8 cellular contexts compared by ENCODE assay signal in the genomic region with DNA sequence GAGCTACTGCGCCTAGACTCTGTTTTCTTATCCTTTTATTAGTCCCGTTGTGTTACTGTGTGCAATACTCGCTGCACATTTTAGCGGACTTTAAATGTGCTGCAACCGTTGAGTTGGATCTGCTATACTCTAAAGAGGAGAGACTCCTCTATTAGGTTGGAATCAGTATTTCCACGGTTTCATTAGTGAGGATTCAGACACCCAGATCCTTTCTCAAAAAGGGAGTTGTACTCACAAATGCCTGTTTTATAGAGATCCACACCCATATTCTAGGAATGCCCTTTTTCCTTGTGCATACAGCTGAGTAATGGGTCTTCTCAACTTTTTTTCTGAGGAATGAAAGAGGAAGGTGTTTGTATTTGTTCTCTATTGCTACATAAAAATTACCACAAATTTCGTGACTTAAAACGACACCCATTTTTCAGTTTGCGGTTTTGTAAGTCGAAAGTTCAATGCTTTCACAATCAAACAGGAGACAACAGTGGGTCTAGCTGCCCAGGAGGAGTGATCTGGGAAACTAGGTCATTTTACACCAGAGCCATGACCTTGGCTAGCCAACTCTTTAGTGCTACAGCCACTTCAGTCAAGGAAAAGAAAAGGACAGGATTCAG. TPM values are rescaled to one million over a fixed set of nuclear protein-coding genes. Genes with fewer than 3 reads are reported as not detected.
DNase-seq lines count a peak whose midpoint lies in the region; ATAC-seq and TF ChIP-seq lines count a peak whose summit lies in the region.
"Had no signal": no experiment of that assay in that cellular context is flagged by ENCODE, and none has a peak within 500 bp of the region (broad histone marks: within the 10 kb centered on the region; RNA-seq: fewer than 3 reads in every experiment).

No MANE protein-coding gene starts in this region.

- WGBS in sigmoid colon, 2 donors: 83% methylated on average over 10 of the region's 10 CpGs

- H3K4me1 ChIP-seq in subcutaneous abdominal adipose tissue (ENCODE audit: control insufficient read depth in 5 of 5, insufficient read depth in 5 of 5, low read length in 5 of 5) (peaks cover 3 to 20% (median 15%) of the 10 kb centered on the region in 5 donors), sigmoid colon (peaks cover 0 to 5% (median 0%) of the 10 kb centered on the region in 4 donors)

- no peaks in the 10 kb centered on the region for H3K9me3 ChIP-seq in subcutaneous abdominal adipose tissue (ENCODE audit: control insufficient read depth in 5 of 5, low read length in 5 of 5)
- no peaks in the 10 kb centered on the region for H3K9me3 ChIP-seq in sigmoid colon
- H3K9me3 ChIP-seq: SK-N-SH had no signal

- ATAC-seq in GM19372 (IDR thresholded peaks at IDR 0.05; ENCODE audit: low read depth, unreplicated experiment) (peak; percentile 63), HG03175 (IDR thresholded peaks at IDR 0.05; ENCODE audit: unreplicated experiment) (peak; percentile 66), esophagus mucosa (no peak), GM21360 (IDR thresholded peaks at IDR 0.05; ENCODE audit: unreplicated experiment) (no peak)

- H3K27me3 ChIP-seq in subcutaneous abdominal adipose tissue (ENCODE audit: control insufficient read depth in 5 of 5, insufficient read depth in 4 of 5, low read length in 5 of 5) (peaks cover 0 to 4% (median 0%) of the 10 kb centered on the region in 5 donors), sigmoid colon (no peaks in the 10 kb centered on the region)

- H3K27ac ChIP-seq in subcutaneous abdominal adipose tissue (ENCODE audit: low read depth, low read length): peak overlapping the region; percentile 24
- H3K27ac ChIP-seq in sigmoid colon: no peak overlapping the region

- no peak overlapping the region for H3K9ac ChIP-seq in subcutaneous abdominal adipose tissue (ENCODE audit: low read length in 5 of 5)
- H3K9ac ChIP-seq: SK-N-SH had no signal

- DNase-seq in SW480 (ENCODE audit: low spot score) (peak; percentile 14), sigmoid colon (no peak)
- DNase-seq: SK-N-SH had no signal

- H3K36me3 ChIP-seq in subcutaneous abdominal adipose tissue (ENCODE audit: control insufficient read depth in 5 of 5, insufficient read depth in 5 of 5, low read length in 5 of 5) (no peaks in the 10 kb centered on the region), sigmoid colon (no peaks in the 10 kb centered on the region)

- intact Hi-C loops in sigmoid colon (cut with DNase I): no loop called here

- no peak for TF ChIP-seq POLR2A in sigmoid colon (IDR thresholded peaks at IDR 0.05)

- no peak for TF ChIP-seq EP300 in sigmoid colon (IDR thresholded peaks at IDR 0.05)

- TF ChIP-seq CTCF in sigmoid colon (IDR thresholded peaks at IDR 0.05): no peak

- H3K4me3 ChIP-seq in subcutaneous abdominal adipose tissue (ENCODE audit: low read depth in 1 of 5, low read length in 5 of 5) (peak overlapping the region in 1 of 5 donors; percentile 4), sigmoid colon (no peak overlapping the region)

RNA-seq across cellular contexts. Expression of gene SLC44A1, which starts 52.8 kb away (rescaled TPM):
- 49.5 TPM for total RNA-seq in esophagus mucosa
- 10 to 100 TPM; 19.7 to 35.4 (median 26.0) TPM for total RNA-seq in sigmoid colon
- polyA plus RNA-seq in sigmoid colon: 10 to 100 TPM; 11.4 to 27.0 (median 12.3) TPM

Comparison
In these comparisons a context has a peak if more than half of its experiments do, and no peak if none do; other contexts are left out.
1. ATAC-seq: peak in GM19372 (single experiment) and HG03175 (single experiment); none in esophagus mucosa (single experiment) and GM21360 (single experiment).